In the genomic region with DNA sequence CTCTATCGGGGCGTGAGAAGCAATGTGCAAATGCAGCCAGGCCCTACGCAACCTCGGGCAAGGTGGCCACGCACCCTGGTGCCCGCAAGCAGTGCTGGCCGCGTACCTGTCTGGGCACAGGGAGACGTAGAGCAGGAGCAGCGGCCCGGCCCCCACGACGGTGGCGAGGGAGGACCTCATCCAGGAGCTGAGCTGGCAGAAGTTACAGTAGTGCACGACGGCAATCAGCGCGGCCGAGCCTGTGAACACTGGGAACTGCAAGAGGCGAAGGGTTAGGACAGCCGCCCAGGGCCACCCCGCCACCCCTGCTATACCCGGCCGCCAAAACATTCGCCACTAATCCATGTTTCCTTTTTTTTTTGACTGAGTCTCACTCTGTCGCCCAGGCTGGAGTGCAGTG, we compare ENCODE assay signal across 6 cellular contexts.
"Had no signal": no experiment of that assay in that cellular context is flagged by ENCODE, and none has a peak within 500 bp of the region (broad histone marks: within the 10 kb centered on the region; RNA-seq: fewer than 3 reads in every experiment).

No MANE protein-coding gene starts in this region.

- H2AFZ ChIP-seq: GM23248 had no signal

- DNase-seq: GM23248, GOT3, H9, HCEC 1CT, KBM-7 had no signal

- H3K9ac ChIP-seq: GM23248 had no signal

- H3K27ac ChIP-seq: GM23248 had no signal

- FAIRE-seq: HTR-8/SVneo had no signal

- H3K4me3 ChIP-seq: GM23248 had no signal
